Comparison of ENCODE assay signal across 1 cellular context in genomic region chr16:13436641-13437423, GRCh38.
A peak's percentile ranks its signal among the peaks of the same experiment; 100 is the strongest.
TF ChIP-seq lines count a peak whose summit lies in the region.

No MANE protein-coding gene starts in this region.

TF ChIP-seq in HepG2, 621 proteins besides CTCF, POLR2A, EP300 and RAD21 (continued from another document and continues in another):
- TF ChIP-seq ZNF598 (CRISPR knock-in tag; IDR thresholded peaks at IDR 0.05; ENCODE audit: borderline replicate concordance), result no peak
- peak; percentile 50; the same call in 1 of the 2 replicates for TF ChIP-seq RARA (CRISPR knock-in tag; IDR thresholded peaks at IDR 0.05)
- TF ChIP-seq NR1H2 (CRISPR knock-in tag; IDR thresholded peaks at IDR 0.05; ENCODE audit: borderline replicate concordance, low read depth), result no peak
- TF ChIP-seq HNF4A (CRISPR knock-in tag; IDR thresholded peaks at IDR 0.05), result 0 out of 2 replicates have a peak, but pooled peaks have one; percentile 37
- TF ChIP-seq ZNF224 (CRISPR knock-in tag; IDR thresholded peaks at IDR 0.05), result 0 out of 2 replicates have a peak, but pooled peaks have one; percentile 30
- TF ChIP-seq RXRB (CRISPR knock-in tag; IDR thresholded peaks at IDR 0.05; ENCODE audit: borderline replicate concordance), result peak; percentile 37
- TF ChIP-seq REST (IDR thresholded peaks at IDR 0.05; ENCODE audit: borderline replicate concordance in 1 of 2, low read depth in 1 of 2, low read length in 2 of 2), result peak in 1 of 2 experiments; percentile 8; a peak in 1 of 4 replicates
- no peak for TF ChIP-seq MTA1 (CRISPR knock-in tag; IDR thresholded peaks at IDR 0.05; ENCODE audit: borderline replicate concordance)
- peak; percentile 40; the same call in 1 of the 2 replicates for TF ChIP-seq KDM6A (CRISPR knock-in tag; IDR thresholded peaks at IDR 0.05; ENCODE audit: low read depth)
- TF ChIP-seq NR2F6 (IDR thresholded peaks at IDR 0.05), result no peak
- peak; percentile 15; the same call in 1 of the 2 replicates for TF ChIP-seq NR2F6 (CRISPR knock-in tag; IDR thresholded peaks at IDR 0.05)
- TF ChIP-seq ZNF251 (CRISPR knock-in tag; IDR thresholded peaks at IDR 0.05), result no peak
- TF ChIP-seq ZNF883 (CRISPR knock-in tag; IDR thresholded peaks at IDR 0.05; ENCODE audit: not compliant biosample characterization), result no peak
- no peak; the same call in 1 of the 2 replicates for TF ChIP-seq MEF2D (CRISPR knock-in tag; IDR thresholded peaks at IDR 0.05)
- peak; percentile 79 for TF ChIP-seq FOSL2 (CRISPR knock-in tag; IDR thresholded peaks at IDR 0.05)
- no peak for TF ChIP-seq ZNF10 (CRISPR knock-in tag; IDR thresholded peaks at IDR 0.05; ENCODE audit: borderline replicate concordance, low read depth)
- no peak for TF ChIP-seq TEAD3 (CRISPR knock-in tag; optimal IDR thresholded peaks at IDR 0.05; ENCODE audit: borderline replicate concordance)
- peak; percentile 53; the same call in 1 of the 2 replicates for TF ChIP-seq ETV5 (CRISPR knock-in tag; IDR thresholded peaks at IDR 0.05; ENCODE audit: borderline replicate concordance)
- TF ChIP-seq PCBP1 (IDR thresholded peaks at IDR 0.05; ENCODE audit: borderline replicate concordance, low read depth, low read length), result no peak
- no peak for TF ChIP-seq HIVEP1 (CRISPR knock-in tag; IDR thresholded peaks at IDR 0.05)
- peak; percentile 38; the same call in 1 of the 2 replicates for TF ChIP-seq HNF4G (IDR thresholded peaks at IDR 0.05; ENCODE audit: borderline replicate concordance, low read depth, low read length)
- TF ChIP-seq HNF4G (CRISPR knock-in tag; IDR thresholded peaks at IDR 0.05; ENCODE audit: borderline replicate concordance, low read depth), result no peak
- no peak for TF ChIP-seq ZNF703 (CRISPR knock-in tag; IDR thresholded peaks at IDR 0.05; ENCODE audit: borderline replicate concordance)
- TF ChIP-seq ZNF496 (CRISPR knock-in tag; IDR thresholded peaks at IDR 0.05; ENCODE audit: insufficient replicate concordance), result no peak
- TF ChIP-seq ZNF234 (CRISPR knock-in tag; conservative IDR thresholded peaks at IDR 0.05), result no peak
- peak; percentile 63 for TF ChIP-seq MED1 (CRISPR knock-in tag; IDR thresholded peaks at IDR 0.05)
- no peak for TF ChIP-seq ZNF17 (CRISPR knock-in tag; IDR thresholded peaks at IDR 0.05)
- no peak for TF ChIP-seq ZNF556 (CRISPR knock-in tag; IDR thresholded peaks at IDR 0.05; ENCODE audit: borderline replicate concordance)
- TF ChIP-seq IKZF1 (IDR thresholded peaks at IDR 0.05), result no peak
- TF ChIP-seq DZIP1 (CRISPR knock-in tag; IDR thresholded peaks at IDR 0.05), result no peak
- peak; percentile 70; the same call in 1 of the 2 replicates for TF ChIP-seq FOXK1 (CRISPR knock-in tag; IDR thresholded peaks at IDR 0.05; ENCODE audit: borderline replicate concordance, low read depth)
- peak in 1 of 2 experiments; percentile 42; a peak in 1 of 4 replicates for TF ChIP-seq NR2F1 (CRISPR knock-in tag; IDR thresholded peaks at IDR 0.05)
- 0 out of 2 replicates have a peak, but pooled peaks have one; percentile 7 for TF ChIP-seq WIZ (CRISPR knock-in tag; IDR thresholded peaks at IDR 0.05)
- no peak for TF ChIP-seq ZBTB2 (CRISPR knock-in tag; IDR thresholded peaks at IDR 0.05; ENCODE audit: low read depth)
- TF ChIP-seq BCL6 (CRISPR knock-in tag; IDR thresholded peaks at IDR 0.05), result 0 out of 2 replicates have a peak, but pooled peaks have one; percentile 11
- TF ChIP-seq MXD1 (CRISPR knock-in tag; IDR thresholded peaks at IDR 0.05), result no peak
- no peak for TF ChIP-seq KMT2A (CRISPR knock-in tag; IDR thresholded peaks at IDR 0.05)
- no peak for TF ChIP-seq ZNF318 (CRISPR knock-in tag; IDR thresholded peaks at IDR 0.05)
- 0 out of 2 replicates have a peak, but pooled peaks have one; percentile 44 for TF ChIP-seq SOX5 (CRISPR knock-in tag; IDR thresholded peaks at IDR 0.05; ENCODE audit: borderline replicate concordance)
- no peak for TF ChIP-seq HHEX (CRISPR knock-in tag; IDR thresholded peaks at IDR 0.05)
- peak; percentile 34; the same call in 1 of the 2 replicates for TF ChIP-seq ARID2 (CRISPR knock-in tag; IDR thresholded peaks at IDR 0.05; ENCODE audit: borderline replicate concordance)
- peak; percentile 61; the same call in 1 of the 2 replicates for TF ChIP-seq HOMEZ (CRISPR knock-in tag; IDR thresholded peaks at IDR 0.05; ENCODE audit: low read depth)
- no peak for TF ChIP-seq PRMT3 (CRISPR knock-in tag; IDR thresholded peaks at IDR 0.05; ENCODE audit: borderline replicate concordance, low read depth)
- no peak for TF ChIP-seq ZNF549 (CRISPR knock-in tag; IDR thresholded peaks at IDR 0.05)
- TF ChIP-seq ZZZ3 (CRISPR knock-in tag; IDR thresholded peaks at IDR 0.05; ENCODE audit: borderline replicate concordance), result no peak
- 0 out of 2 replicates have a peak, but pooled peaks have one; percentile 24 for TF ChIP-seq ZNF792 (CRISPR knock-in tag; IDR thresholded peaks at IDR 0.05)
- TF ChIP-seq ZKSCAN8 (CRISPR knock-in tag; IDR thresholded peaks at IDR 0.05; ENCODE audit: borderline replicate concordance), result 0 out of 2 replicates have a peak, but pooled peaks have one; percentile 21
